Comparison of ENCODE assay signal across 4 cellular contexts in genomic region chr22:15685641-15686040, GRCh38. TPM values are rescaled to one million over a fixed set of nuclear protein-coding genes. Genes with fewer than 3 reads are reported as not detected.
"Had no signal": no experiment of that assay in that cellular context is flagged by ENCODE, and none has a peak within 500 bp of the region (broad histone marks: within the 10 kb centered on the region; RNA-seq: fewer than 3 reads in every experiment).

No MANE protein-coding gene starts in this region.

RNA-seq across cellular contexts. Expression of gene POTEH, which starts 4.2 kb away (rescaled TPM):
- total RNA-seq: GM23248, H7, HepG2, HFFc6 had no signal
- polyA plus RNA-seq: GM23248, HepG2 had no signal
